Comparison of ENCODE assay signal across 9 cellular contexts in the genomic region with DNA sequence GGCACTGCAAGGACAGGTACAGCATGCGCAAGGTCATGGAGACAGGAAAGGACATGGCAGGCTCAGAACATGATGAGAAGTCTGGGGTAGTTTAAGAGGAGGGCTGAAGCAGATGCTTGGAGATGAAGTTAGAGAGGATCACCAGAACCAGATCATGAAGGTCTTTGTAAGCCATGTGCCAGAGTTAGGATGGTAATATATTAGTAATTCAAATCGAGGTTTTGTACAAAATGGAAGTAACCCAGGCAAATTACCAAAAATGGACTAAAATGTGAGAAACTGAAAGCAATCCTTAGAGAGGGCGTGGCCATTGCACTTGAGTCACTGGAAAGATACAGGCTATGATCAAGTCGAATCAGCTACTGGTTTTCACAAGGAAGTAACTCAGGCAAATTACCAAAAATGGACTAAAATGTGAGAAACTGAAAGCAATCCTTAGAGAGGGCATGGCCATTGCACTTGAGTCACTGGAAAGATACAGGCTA. TPM values are rescaled to one million over a fixed set of nuclear protein-coding genes. Genes with fewer than 3 reads are reported as not detected.
DNase-seq lines count a peak whose midpoint lies in the region; ATAC-seq and TF ChIP-seq lines count a peak whose summit lies in the region.
"Had no signal": no experiment of that assay in that cellular context is flagged by ENCODE, and none has a peak within 500 bp of the region (broad histone marks: within the 10 kb centered on the region; RNA-seq: fewer than 3 reads in every experiment).

No MANE protein-coding gene starts in this region.

- no peaks in the 10 kb centered on the region for H3K36me3 ChIP-seq in kidney epithelial cell (ENCODE audit: control insufficient read depth, insufficient read depth, low read length)

- no peak overlapping the region for H3K27ac ChIP-seq in substantia nigra (ENCODE audit: low read depth, low read length, poor library complexity, severe bottlenecking)

- DNase-seq in SIG-M5 (lab: John Stamatoyannopoulos, UW) (peak; percentile 8), kidney epithelial cell (ENCODE audit: low read depth) (peak; percentile 56), sciatic nerve (ENCODE audit: low spot score) (no peak), GOT3 (lab: John Stamatoyannopoulos, UW) (no peak), substantia nigra (lab: John Stamatoyannopoulos, UW) (no peak)
- no peak for DNase-seq in activated CD8-positive, alpha-beta memory T cell treated with anti-CD3 and anti-CD28 coated beads, Interleukin-2, amount 50 U/mL, for 4 hours

- H3K27me3 ChIP-seq in kidney epithelial cell (ENCODE audit: control insufficient read depth, insufficient read depth, low read length), result no peaks in the 10 kb centered on the region

- ATAC-seq in GM18508 (IDR thresholded peaks at IDR 0.05; ENCODE audit: insufficient read depth, unreplicated experiment) (peak; percentile 60), HG02588 (IDR thresholded peaks at IDR 0.05; ENCODE audit: unreplicated experiment) (peak; percentile 39), sciatic nerve (no peak)
- ATAC-seq: left lobe of liver had no signal

- TF ChIP-seq CTCF in kidney epithelial cell (IDR thresholded peaks at IDR 0.05; ENCODE audit: insufficient read depth, low read length, poor library complexity, severe bottlenecking), result no peak

- H3K4me3 ChIP-seq in kidney epithelial cell (ENCODE audit: low read depth, low read length), result no peak overlapping the region

- intact Hi-C loops in sciatic nerve (cut with DNase I), result no loop called here

RNA-seq across cellular contexts. Expression of gene RXFP1, which starts 13.5 kb away (rescaled TPM):
- total RNA-seq in kidney epithelial cell, result not detected in 2 replicates
- not detected for total RNA-seq in sciatic nerve

Comparison
In these comparisons a context has a peak if more than half of its experiments do, and no peak if none do; other contexts are left out.
1. DNase-seq: peak in SIG-M5 (single experiment) and kidney epithelial cell (single experiment); none in sciatic nerve (single experiment), GOT3 (single experiment), activated CD8-positive, alpha-beta memory T cell treated with anti-CD3 and anti-CD28 coated beads, Interleukin-2, amount 50 U/mL, for 4 hours (single experiment) and substantia nigra (0 of 49).